In the genomic region with DNA sequence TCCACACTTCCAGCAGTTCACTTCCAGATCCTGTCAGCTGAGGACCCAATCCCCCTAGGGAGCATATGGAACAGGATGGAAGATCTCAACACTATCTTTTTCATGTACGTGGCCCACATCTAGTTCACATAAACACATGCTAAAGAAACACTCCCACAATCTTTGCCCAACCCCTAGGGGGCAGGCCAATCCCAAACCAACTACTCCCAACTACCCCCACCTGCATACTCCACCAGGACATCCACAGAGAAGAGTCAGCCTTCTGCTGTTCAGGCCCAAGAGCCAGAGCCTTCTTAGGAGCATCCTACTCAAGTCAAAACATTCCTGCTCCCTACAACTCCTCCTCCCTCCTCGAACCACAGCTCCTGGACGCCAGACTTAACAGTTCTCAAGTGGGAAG, we compare ENCODE assay signal across 22 cellular contexts. TPM values are rescaled to one million over a fixed set of nuclear protein-coding genes. Genes with fewer than 3 reads are reported as not detected.
A peak's percentile ranks its signal among the peaks of the same experiment; 100 is the strongest.
DNase-seq lines count a peak whose midpoint lies in the region; ATAC-seq and TF ChIP-seq lines count a peak whose summit lies in the region.
"Had no signal": no experiment of that assay in that cellular context is flagged by ENCODE, and none has a peak within 500 bp of the region (broad histone marks: within the 10 kb centered on the region; RNA-seq: fewer than 3 reads in every experiment).

No MANE protein-coding gene starts in this region.

- H3K27me3 Mint-ChIP-seq in natural killer cell treated with Interleukin-12 subunit alpha and Interleukin-12 subunit beta and Interleukin-15 and Interleukin-18, amount 100 ng/mL, for 72 hours: peaks cover 8 to 21% of the 10 kb centered on the region in 2 donors

- intact Hi-C loops in mucosa of descending colon (cut with DNase I, micrococcal nuclease): no loop called here

- H3K36me3 ChIP-seq in mucosa of descending colon (ENCODE audit: low read depth): no peaks in the 10 kb centered on the region
- H3K36me3 ChIP-seq: pancreas, sigmoid colon, thyroid gland had no signal

- H3K9me3 ChIP-seq in mucosa of descending colon: no peaks in the 10 kb centered on the region
- H3K9me3 ChIP-seq: pancreas, sigmoid colon, thyroid gland had no signal

- H3K4me3 ChIP-seq in GM12865 (ENCODE audit: low read depth, low read length) (no peak overlapping the region), mucosa of descending colon (no peak overlapping the region)
- H3K4me3 ChIP-seq: pancreas, sigmoid colon, thyroid gland had no signal

- ATAC-seq in esophagus mucosa: peak; percentile 18
- ATAC-seq in mucosa of descending colon: peak; percentile 27
- no peak for ATAC-seq in natural killer cell treated with Interleukin-12 subunit alpha and Interleukin-12 subunit beta and Interleukin-15 and Interleukin-18, amount 100 ng/mL, for 72 hours
- ATAC-seq in GM21529 (IDR thresholded peaks at IDR 0.05; ENCODE audit: unreplicated experiment): no peak
- no peak for ATAC-seq in HG03469 (IDR thresholded peaks at IDR 0.05; ENCODE audit: unreplicated experiment)
- ATAC-seq: left ventricle myocardium superior; pancreas; stimulated activated naive B cell treated with anti-CD40 and anti-IgM and Interleukin-4, amounts not matched to agents 10 μg/mL and 1 μg/mL and 100 μg/mL, for 72 hours had no signal

- H3K9me3 Mint-ChIP-seq in natural killer cell treated with Interleukin-12 subunit alpha and Interleukin-12 subunit beta and Interleukin-15 and Interleukin-18, amount 100 ng/mL, for 72 hours: no peaks in the 10 kb centered on the region
- H3K9me3 Mint-ChIP-seq: stimulated activated naive B cell treated with anti-CD40 and anti-IgM and Interleukin-4, amounts not matched to agents 10 μg/mL and 1 μg/mL and 100 μg/mL, for 72 hours had no signal

- TF ChIP-seq CTCF in GM12865 (IDR thresholded peaks at IDR 0.05; ENCODE audit: insufficient read depth, low read depth, low read length, missing control alignments) (peak; percentile 17), mucosa of descending colon (IDR thresholded peaks at IDR 0.05) (no peak)

- H3K4me1 ChIP-seq in mucosa of descending colon (ENCODE audit: low read depth): no peaks in the 10 kb centered on the region
- H3K4me1 ChIP-seq: pancreas, sigmoid colon, thyroid gland had no signal

- no peak overlapping the region for H3K27ac Mint-ChIP-seq in natural killer cell treated with Interleukin-12 subunit alpha and Interleukin-12 subunit beta and Interleukin-15 and Interleukin-18, amount 100 ng/mL, for 72 hours
- H3K27ac Mint-ChIP-seq: stimulated activated naive B cell treated with anti-CD40 and anti-IgM and Interleukin-4, amounts not matched to agents 10 μg/mL and 1 μg/mL and 100 μg/mL, for 72 hours had no signal

- H3K4me1 Mint-ChIP-seq in natural killer cell treated with Interleukin-12 subunit alpha and Interleukin-12 subunit beta and Interleukin-15 and Interleukin-18, amount 100 ng/mL, for 72 hours (ENCODE audit: low read depth in 2 of 2): no peaks in the 10 kb centered on the region
- H3K4me1 Mint-ChIP-seq: stimulated activated naive B cell treated with anti-CD40 and anti-IgM and Interleukin-4, amounts not matched to agents 10 μg/mL and 1 μg/mL and 100 μg/mL, for 72 hours had no signal

- no peaks in the 10 kb centered on the region for H3K36me3 Mint-ChIP-seq in natural killer cell treated with Interleukin-12 subunit alpha and Interleukin-12 subunit beta and Interleukin-15 and Interleukin-18, amount 100 ng/mL, for 72 hours

- DNase-seq in GM12865 (ENCODE audit: low read depth): no peak
- DNase-seq in HuH-7 (ENCODE audit: low spot score): peak; percentile 31
- no peak for DNase-seq in mucosa of descending colon
- no peak for DNase-seq in natural killer cell treated with Interleukin-12 subunit alpha and Interleukin-12 subunit beta and Interleukin-15 and Interleukin-18, amount 100 ng/mL, for 72 hours (ENCODE audit: low spot score)
- DNase-seq in hippocampal formation (lab: John Stamatoyannopoulos, UW): no peak
- DNase-seq: activated CD4-positive, alpha-beta T cell treated with anti-CD3 and anti-CD28 coated beads for 4 hours; activated CD8-positive, alpha-beta memory T cell treated with anti-CD3 and anti-CD28 coated beads, Interleukin-2, amount 50 U/mL, for 48 hours; activated effector memory CD4-positive, alpha-beta T cell treated with anti-CD3 and anti-CD28 coated beads, Interleukin-2, amount 50 U/mL, for 16 hours; EL; left ventricle myocardium superior; MV-4-11; NCI-H187; NK-92 treated with Interleukin-12 subunit alpha and Interleukin-12 subunit beta, amount 100 ng/mL, for 24 hours; pancreas; sigmoid colon; stimulated activated naive B cell treated with anti-CD40 and anti-IgM and Interleukin-4, amounts not matched to agents 10 μg/mL and 1 μg/mL and 100 μg/mL, for 72 hours; thyroid gland had no signal

- H3K4me3 Mint-ChIP-seq in natural killer cell treated with Interleukin-12 subunit alpha and Interleukin-12 subunit beta and Interleukin-15 and Interleukin-18, amount 100 ng/mL, for 72 hours: no peak overlapping the region
- H3K4me3 Mint-ChIP-seq: stimulated activated naive B cell treated with anti-CD40 and anti-IgM and Interleukin-4, amounts not matched to agents 10 μg/mL and 1 μg/mL and 100 μg/mL, for 72 hours had no signal

RNA-seq across cellular contexts. Expression of gene SLC5A9, which starts 5.6 kb away (rescaled TPM):
- total RNA-seq in esophagus mucosa: not detected
- 1 to 10 TPM in 2 of 3 donors, under 1 TPM in 1; 0.73 to 3.0 (median 2.4) TPM for total RNA-seq in mucosa of descending colon
- not detected for total RNA-seq in natural killer cell treated with Interleukin-12 subunit alpha and Interleukin-12 subunit beta and Interleukin-15 and Interleukin-18, amount 100 ng/mL, for 72 hours
- total RNA-seq: endothelial cell of umbilical vein, frontal cortex, sigmoid colon, thyroid gland had no signal

Comparison
In these comparisons a context has a peak if more than half of its experiments do, and no peak if none do; other contexts are left out.
1. ATAC-seq: peak in esophagus mucosa (single experiment) and mucosa of descending colon (single experiment); none in natural killer cell treated with Interleukin-12 subunit alpha and Interleukin-12 subunit beta and Interleukin-15 and Interleukin-18, amount 100 ng/mL, for 72 hours (0 of 2), GM21529 (single experiment) and HG03469 (single experiment).